ENCODE assay signal across 1 cellular context in the genomic region with DNA sequence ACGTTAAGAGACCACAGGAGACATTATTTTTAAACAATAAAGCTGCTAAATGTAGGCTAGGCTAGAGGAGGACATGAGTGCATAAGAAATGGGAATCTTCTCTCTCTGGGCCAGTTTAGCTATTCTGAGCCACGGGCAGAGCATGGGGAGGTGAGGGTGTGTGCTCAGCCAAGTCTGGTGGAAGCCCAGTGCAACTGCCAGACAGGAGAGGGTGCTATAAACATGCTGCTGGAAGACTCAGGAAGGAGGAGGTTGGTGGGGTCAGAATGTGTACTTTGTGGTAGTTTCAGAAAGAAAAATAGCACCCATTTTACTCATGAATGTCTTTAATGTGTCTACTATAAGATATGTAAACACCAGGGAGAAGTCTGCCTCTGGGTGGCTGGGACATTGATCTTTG.
TF ChIP-seq lines count a peak whose summit lies in the region.

No MANE protein-coding gene starts in this region.

TF ChIP-seq in GM23338, 12 proteins besides CTCF, POLR2A, EP300 and RAD21 (continued from another document):
- TF ChIP-seq, protein P1, sequence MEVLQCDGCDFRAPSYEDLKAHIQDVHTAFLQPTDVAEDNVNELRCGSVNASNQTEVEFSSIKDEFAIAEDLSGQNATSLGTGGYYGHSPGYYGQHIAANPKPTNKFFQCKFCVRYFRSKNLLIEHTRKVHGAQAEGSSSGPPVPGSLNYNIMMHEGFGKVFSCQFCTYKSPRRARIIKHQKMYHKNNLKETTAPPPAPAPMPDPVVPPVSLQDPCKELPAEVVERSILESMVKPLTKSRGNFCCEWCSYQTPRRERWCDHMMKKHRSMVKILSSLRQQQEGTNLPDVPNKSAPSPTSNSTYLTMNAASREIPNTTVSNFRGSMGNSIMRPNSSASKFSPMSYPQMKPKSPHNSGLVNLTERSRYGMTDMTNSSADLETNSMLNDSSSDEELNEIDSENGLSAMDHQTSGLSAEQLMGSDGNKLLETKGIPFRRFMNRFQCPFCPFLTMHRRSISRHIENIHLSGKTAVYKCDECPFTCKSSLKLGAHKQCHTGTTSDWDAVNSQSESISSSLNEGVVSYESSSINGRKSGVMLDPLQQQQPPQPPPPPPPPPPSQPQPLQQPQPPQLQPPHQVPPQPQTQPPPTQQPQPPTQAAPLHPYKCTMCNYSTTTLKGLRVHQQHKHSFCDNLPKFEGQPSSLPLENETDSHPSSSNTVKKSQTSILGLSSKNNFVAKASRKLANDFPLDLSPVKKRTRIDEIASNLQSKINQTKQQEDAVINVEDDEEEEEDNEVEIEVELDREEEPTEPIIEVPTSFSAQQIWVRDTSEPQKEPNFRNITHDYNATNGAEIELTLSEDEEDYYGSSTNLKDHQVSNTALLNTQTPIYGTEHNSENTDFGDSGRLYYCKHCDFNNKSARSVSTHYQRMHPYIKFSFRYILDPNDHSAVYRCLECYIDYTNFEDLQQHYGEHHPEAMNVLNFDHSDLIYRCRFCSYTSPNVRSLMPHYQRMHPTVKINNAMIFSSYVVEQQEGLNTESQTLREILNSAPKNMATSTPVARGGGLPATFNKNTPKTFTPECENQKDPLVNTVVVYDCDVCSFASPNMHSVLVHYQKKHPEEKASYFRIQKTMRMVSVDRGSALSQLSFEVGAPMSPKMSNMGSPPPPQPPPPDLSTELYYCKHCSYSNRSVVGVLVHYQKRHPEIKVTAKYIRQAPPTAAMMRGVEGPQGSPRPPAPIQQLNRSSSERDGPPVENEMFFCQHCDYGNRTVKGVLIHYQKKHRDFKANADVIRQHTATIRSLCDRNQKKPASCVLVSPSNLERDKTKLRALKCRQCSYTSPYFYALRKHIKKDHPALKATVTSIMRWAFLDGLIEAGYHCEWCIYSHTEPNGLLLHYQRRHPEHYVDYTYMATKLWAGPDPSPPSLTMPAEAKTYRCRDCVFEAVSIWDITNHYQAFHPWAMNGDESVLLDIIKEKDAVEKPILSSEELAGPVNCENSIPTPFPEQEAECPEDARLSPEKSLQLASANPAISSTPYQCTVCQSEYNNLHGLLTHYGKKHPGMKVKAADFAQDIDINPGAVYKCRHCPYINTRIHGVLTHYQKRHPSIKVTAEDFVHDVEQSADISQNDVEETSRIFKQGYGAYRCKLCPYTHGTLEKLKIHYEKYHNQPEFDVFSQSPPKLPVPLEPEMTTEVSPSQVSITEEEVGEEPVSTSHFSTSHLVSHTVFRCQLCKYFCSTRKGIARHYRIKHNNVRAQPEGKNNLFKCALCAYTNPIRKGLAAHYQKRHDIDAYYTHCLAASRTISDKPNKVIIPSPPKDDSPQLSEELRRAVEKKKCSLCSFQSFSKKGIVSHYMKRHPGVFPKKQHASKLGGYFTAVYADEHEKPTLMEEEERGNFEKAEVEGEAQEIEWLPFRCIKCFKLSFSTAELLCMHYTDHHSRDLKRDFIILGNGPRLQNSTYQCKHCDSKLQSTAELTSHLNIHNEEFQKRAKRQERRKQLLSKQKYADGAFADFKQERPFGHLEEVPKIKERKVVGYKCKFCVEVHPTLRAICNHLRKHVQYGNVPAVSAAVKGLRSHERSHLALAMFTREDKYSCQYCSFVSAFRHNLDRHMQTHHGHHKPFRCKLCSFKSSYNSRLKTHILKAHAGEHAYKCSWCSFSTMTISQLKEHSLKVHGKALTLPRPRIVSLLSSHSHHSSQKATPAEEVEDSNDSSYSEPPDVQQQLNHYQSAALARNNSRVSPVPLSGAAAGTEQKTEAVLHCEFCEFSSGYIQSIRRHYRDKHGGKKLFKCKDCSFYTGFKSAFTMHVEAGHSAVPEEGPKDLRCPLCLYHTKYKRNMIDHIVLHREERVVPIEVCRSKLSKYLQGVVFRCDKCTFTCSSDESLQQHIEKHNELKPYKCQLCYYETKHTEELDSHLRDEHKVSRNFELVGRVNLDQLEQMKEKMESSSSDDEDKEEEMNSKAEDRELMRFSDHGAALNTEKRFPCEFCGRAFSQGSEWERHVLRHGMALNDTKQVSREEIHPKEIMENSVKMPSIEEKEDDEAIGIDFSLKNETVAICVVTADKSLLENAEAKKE (CRISPR knock-in tag; IDR thresholded peaks at IDR 0.05): no peak
- TF ChIP-seq, protein P2, sequence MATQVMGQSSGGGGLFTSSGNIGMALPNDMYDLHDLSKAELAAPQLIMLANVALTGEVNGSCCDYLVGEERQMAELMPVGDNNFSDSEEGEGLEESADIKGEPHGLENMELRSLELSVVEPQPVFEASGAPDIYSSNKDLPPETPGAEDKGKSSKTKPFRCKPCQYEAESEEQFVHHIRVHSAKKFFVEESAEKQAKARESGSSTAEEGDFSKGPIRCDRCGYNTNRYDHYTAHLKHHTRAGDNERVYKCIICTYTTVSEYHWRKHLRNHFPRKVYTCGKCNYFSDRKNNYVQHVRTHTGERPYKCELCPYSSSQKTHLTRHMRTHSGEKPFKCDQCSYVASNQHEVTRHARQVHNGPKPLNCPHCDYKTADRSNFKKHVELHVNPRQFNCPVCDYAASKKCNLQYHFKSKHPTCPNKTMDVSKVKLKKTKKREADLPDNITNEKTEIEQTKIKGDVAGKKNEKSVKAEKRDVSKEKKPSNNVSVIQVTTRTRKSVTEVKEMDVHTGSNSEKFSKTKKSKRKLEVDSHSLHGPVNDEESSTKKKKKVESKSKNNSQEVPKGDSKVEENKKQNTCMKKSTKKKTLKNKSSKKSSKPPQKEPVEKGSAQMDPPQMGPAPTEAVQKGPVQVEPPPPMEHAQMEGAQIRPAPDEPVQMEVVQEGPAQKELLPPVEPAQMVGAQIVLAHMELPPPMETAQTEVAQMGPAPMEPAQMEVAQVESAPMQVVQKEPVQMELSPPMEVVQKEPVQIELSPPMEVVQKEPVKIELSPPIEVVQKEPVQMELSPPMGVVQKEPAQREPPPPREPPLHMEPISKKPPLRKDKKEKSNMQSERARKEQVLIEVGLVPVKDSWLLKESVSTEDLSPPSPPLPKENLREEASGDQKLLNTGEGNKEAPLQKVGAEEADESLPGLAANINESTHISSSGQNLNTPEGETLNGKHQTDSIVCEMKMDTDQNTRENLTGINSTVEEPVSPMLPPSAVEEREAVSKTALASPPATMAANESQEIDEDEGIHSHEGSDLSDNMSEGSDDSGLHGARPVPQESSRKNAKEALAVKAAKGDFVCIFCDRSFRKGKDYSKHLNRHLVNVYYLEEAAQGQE (IDR thresholded peaks at IDR 0.05; ENCODE audit: unreplicated experiment): no peak
- TF ChIP-seq ZNF331 (CRISPR knock-in tag; IDR thresholded peaks at IDR 0.05; ENCODE audit: low read depth) (no peak), STAT1 (IDR thresholded peaks at IDR 0.05; ENCODE audit: unreplicated experiment) (no peak), JUNB (IDR thresholded peaks at IDR 0.05; ENCODE audit: unreplicated experiment) (no peak), POLR2AphosphoS5 (IDR thresholded peaks at IDR 0.05; ENCODE audit: low read depth) (no peak), CREB1 (CRISPR knock-in tag; IDR thresholded peaks at IDR 0.05; ENCODE audit: low read depth) (no peak), EZH2phosphoT487 (IDR thresholded peaks at IDR 0.05; ENCODE audit: unreplicated experiment) (no peak), ZNF114 (CRISPR knock-in tag; IDR thresholded peaks at IDR 0.05) (no peak)
- TF ChIP-seq, protein P3, sequence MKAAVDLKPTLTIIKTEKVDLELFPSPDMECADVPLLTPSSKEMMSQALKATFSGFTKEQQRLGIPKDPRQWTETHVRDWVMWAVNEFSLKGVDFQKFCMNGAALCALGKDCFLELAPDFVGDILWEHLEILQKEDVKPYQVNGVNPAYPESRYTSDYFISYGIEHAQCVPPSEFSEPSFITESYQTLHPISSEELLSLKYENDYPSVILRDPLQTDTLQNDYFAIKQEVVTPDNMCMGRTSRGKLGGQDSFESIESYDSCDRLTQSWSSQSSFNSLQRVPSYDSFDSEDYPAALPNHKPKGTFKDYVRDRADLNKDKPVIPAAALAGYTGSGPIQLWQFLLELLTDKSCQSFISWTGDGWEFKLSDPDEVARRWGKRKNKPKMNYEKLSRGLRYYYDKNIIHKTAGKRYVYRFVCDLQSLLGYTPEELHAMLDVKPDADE (IDR thresholded peaks at IDR 0.05): no peak
